Comparison of ENCODE assay signal across 25 cellular contexts in genomic region chr2:10133007-10133647, GRCh38. TPM values are rescaled to one million over a fixed set of nuclear protein-coding genes. Genes with fewer than 3 reads are reported as not detected.
DNase-seq lines count a peak whose midpoint lies in the region; ATAC-seq, FAIRE-seq and TF ChIP-seq lines count a peak whose summit lies in the region.
"Had no signal": no experiment of that assay in that cellular context is flagged by ENCODE, and none has a peak within 500 bp of the region (broad histone marks: within the 10 kb centered on the region; RNA-seq: fewer than 3 reads in every experiment).

No MANE protein-coding gene starts in this region.

- H3K9me3 ChIP-seq in SK-N-MC (ENCODE audit: low read depth, low read length) (no peaks in the 10 kb centered on the region), HepG2 (ENCODE audit: low read length) (no peaks in the 10 kb centered on the region)
- H3K9me3 ChIP-seq: A549; BLaER1 treated with 17β-estradiol and CSF1 and Interleukin-3, amounts not matched to agents 10 nM and 100 nM; esophagus muscularis mucosa; gastroesophageal sphincter had no signal

- no peak overlapping the region for H3K4me3 ChIP-seq in SK-N-MC
- no peak overlapping the region for H3K4me3 ChIP-seq in HepG2 (replicated peaks in 1 of 3; ENCODE audit: insufficient read depth in 1 of 3, low read depth in 2 of 3, low read length in 3 of 3)
- H3K4me3 ChIP-seq: A549; BLaER1 treated with 17β-estradiol and CSF1 and Interleukin-3, amounts not matched to agents 10 nM and 100 nM; esophagus muscularis mucosa; gastroesophageal sphincter had no signal

- TF ChIP-seq POLR2A in GM18951 (IDR thresholded peaks at IDR 0.05; ENCODE audit: extremely low read depth, insufficient read depth, insufficient read length) (peak; percentile 23), HepG2 (IDR thresholded peaks at IDR 0.05; ENCODE audit: insufficient read depth in 1 of 2, low read depth in 2 of 2, low read length in 2 of 2) (0 out of 4 replicates have a peak, but pooled peaks of 1 of the 2 experiments have one; percentile 22)

- H3K4me3 Mint-ChIP-seq in activated CD4-positive, alpha-beta T cell treated with anti-CD3 and anti-CD28 coated beads, Interleukin-2, amount 10 ng/mL, durations not matched to agents 7 days and 5 days, result no peak overlapping the region
- H3K4me3 Mint-ChIP-seq: activated naive CD4-positive, alpha-beta T cell treated with anti-CD3 and anti-CD28 coated beads, Interleukin-2, amount 50 U/mL, for 24 hours; memory B cell; T-helper 17 cell had no signal

- no peak for TF ChIP-seq EP300 in HepG2 (IDR thresholded peaks at IDR 0.05; ENCODE audit: low read depth in 2 of 2, low read length in 2 of 2)
- TF ChIP-seq EP300 in HepG2 (CRISPR knock-in tag; IDR thresholded peaks at IDR 0.05; ENCODE audit: borderline replicate concordance), result no peak

- H3K36me3 Mint-ChIP-seq in activated CD4-positive, alpha-beta T cell treated with anti-CD3 and anti-CD28 coated beads, Interleukin-2, amount 10 ng/mL, durations not matched to agents 7 days and 5 days (ENCODE audit: low read depth), result peaks cover 70% of the 10 kb centered on the region
- H3K36me3 Mint-ChIP-seq: activated naive CD4-positive, alpha-beta T cell treated with anti-CD3 and anti-CD28 coated beads, Interleukin-2, amount 50 U/mL, for 24 hours; memory B cell; naive B cell had no signal

- TF ChIP-seq CTCF in HepG2 (CRISPR knock-in tag; IDR thresholded peaks at IDR 0.05), result no peak

- H3K27ac ChIP-seq in SK-N-MC (peak overlapping the region; percentile 54), HepG2 (ENCODE audit: extremely low read length, insufficient read depth, low read length) (no peak overlapping the region)
- H3K27ac ChIP-seq: A549, esophagus muscularis mucosa, gastroesophageal sphincter, VCaP had no signal

- BruUV-seq in HepG2 (replicated peaks; lab: Mats Ljungman, UMichigan), result no TSS peak

- H3K4me1 Mint-ChIP-seq in activated CD4-positive, alpha-beta T cell treated with anti-CD3 and anti-CD28 coated beads, Interleukin-2, amount 10 ng/mL, durations not matched to agents 7 days and 5 days, result peaks cover 51% of the 10 kb centered on the region
- H3K4me1 Mint-ChIP-seq: activated naive CD4-positive, alpha-beta T cell treated with anti-CD3 and anti-CD28 coated beads, Interleukin-2, amount 50 U/mL, for 24 hours; memory B cell; naive B cell had no signal

- H3K4me1 ChIP-seq in HepG2 (ENCODE audit: insufficient read depth, low read length), result peaks cover 42% of the 10 kb centered on the region
- H3K4me1 ChIP-seq: esophagus muscularis mucosa, gastroesophageal sphincter had no signal

- no peaks in the 10 kb centered on the region for H3K9me3 Mint-ChIP-seq in activated CD4-positive, alpha-beta T cell treated with anti-CD3 and anti-CD28 coated beads, Interleukin-2, amount 10 ng/mL, durations not matched to agents 7 days and 5 days
- H3K9me3 Mint-ChIP-seq: activated naive CD4-positive, alpha-beta T cell treated with anti-CD3 and anti-CD28 coated beads, Interleukin-2, amount 50 U/mL, for 24 hours; memory B cell; naive B cell had no signal

- DNase-seq in activated CD4-positive, alpha-beta T cell treated with anti-CD3 and anti-CD28 coated beads, Interleukin-2, amount 10 ng/mL, durations not matched to agents 7 days and 5 days, result no peak
- DNase-seq in activated CD4-positive, alpha-beta T cell treated with anti-CD3 and anti-CD28 coated beads, Interleukin-2, amount 50 U/mL, for 1 hour, result no peak
- DNase-seq in SK-N-MC (ENCODE audit: low read depth, low spot score), result no peak
- no peak for DNase-seq in HepG2 (ENCODE audit: low spot score)
- DNase-seq in cerebellar cortex (ENCODE audit: low spot score), result no peak
- no peak for DNase-seq in C1 segment of cervical spinal cord (lab: John Stamatoyannopoulos, UW)
- DNase-seq in stimulated activated CD4-positive, alpha-beta T cell treated with anti-CD3 and anti-CD28 coated beads, Interleukin-4, amount 100 ng/mL, for 1 hour, result no peak
- DNase-seq: activated CD4-positive, alpha-beta T cell treated with anti-CD3 and anti-CD28 coated beads, Interleukin-2, amount 50 U/mL, for 48 hours; activated T-cell treated with anti-CD3 and anti-CD28 coated beads, Interleukin-2, amount 50 U/mL, for 1 hour; effector CD4-positive, alpha-beta T cell; naive B cell; NCI-H187; NCI-H774; OCI-M1; retina; SIG-M5; T-helper 17 cell had no signal

- no peak overlapping the region for H3K4me2 ChIP-seq in HepG2 (ENCODE audit: low read depth, low read length)
- H3K4me2 ChIP-seq: A549; BLaER1 treated with 17β-estradiol and CSF1 and Interleukin-3, amounts not matched to agents 10 nM and 100 nM had no signal

- in situ Hi-C loops in GM18951 (cut with MboI; ENCODE audit: low sequenced_read_pairs, unreplicated experiment) (loop anchor here (25.0 kb wide), 1 partner anchor 529 kb away; no protein-coding TSS in a partner anchor), HepG2 (cut with HindIII; ENCODE audit: extremely low pct_ligation_motif_present, low pct_unique_long_range_greater_than_20kb) (no loop called here)

- H3K9ac ChIP-seq in SK-N-MC (ENCODE audit: insufficient read length) (no peak overlapping the region), HepG2 (ENCODE audit: insufficient read depth, low read depth, low read length) (no peak overlapping the region)

- peak overlapping the region; percentile 26 for H3K27ac Mint-ChIP-seq in activated CD4-positive, alpha-beta T cell treated with anti-CD3 and anti-CD28 coated beads, Interleukin-2, amount 10 ng/mL, durations not matched to agents 7 days and 5 days
- H3K27ac Mint-ChIP-seq: activated naive CD4-positive, alpha-beta T cell treated with anti-CD3 and anti-CD28 coated beads, Interleukin-2, amount 50 U/mL, for 24 hours; memory B cell; naive B cell; T-helper 17 cell had no signal

- CTCF ChIA-PET in activated CD4-positive, alpha-beta T cell treated with anti-CD3 and anti-CD28 coated beads, Interleukin-2, amount 10 ng/mL, durations not matched to agents 7 days and 5 days (lab: Charles Lee), result interaction anchor here (0.6 to 2.9 kb wide), 3 partner anchors 8 to 1188 kb away, joined by 3 to 17 read pairs (median 3); no protein-coding TSS in a partner anchor
- CTCF ChIA-PET in HepG2 (lab: Yijun Ruan, JAX; ENCODE audit: low intra/inter-chr PET ratio, low total read pairs), result no interaction called here

- peak; percentile 6; the same call in 2 of the 3 replicates for ATAC-seq in HepG2
- ATAC-seq: gastroesophageal sphincter, T-helper 17 cell had no signal

- intact Hi-C loops in HepG2 (cut with micrococcal nuclease; ENCODE audit: unreplicated experiment), result no loop called here

- no peaks in the 10 kb centered on the region for H3K79me2 ChIP-seq in HepG2 (ENCODE audit: insufficient read depth, low read length)

- no peaks in the 10 kb centered on the region for H3K27me3 ChIP-seq in HepG2 (ENCODE audit: control insufficient read depth in 1 of 2, insufficient read depth in 2 of 2, low read length in 2 of 2)
- H3K27me3 ChIP-seq: BLaER1 treated with 17β-estradiol and CSF1 and Interleukin-3, amounts not matched to agents 10 nM and 100 nM; esophagus muscularis mucosa; gastroesophageal sphincter had no signal

- H3K27me3 Mint-ChIP-seq in activated CD4-positive, alpha-beta T cell treated with anti-CD3 and anti-CD28 coated beads, Interleukin-2, amount 10 ng/mL, durations not matched to agents 7 days and 5 days, result no peaks in the 10 kb centered on the region
- H3K27me3 Mint-ChIP-seq: activated naive CD4-positive, alpha-beta T cell treated with anti-CD3 and anti-CD28 coated beads, Interleukin-2, amount 50 U/mL, for 24 hours; memory B cell; naive B cell; T-helper 17 cell had no signal

- no peaks in the 10 kb centered on the region; the same call in 1 of the 2 replicates for H4K20me1 ChIP-seq in HepG2 (ENCODE audit: insufficient read depth, low read length)

- no peak overlapping the region for H2AFZ ChIP-seq in HepG2 (ENCODE audit: low read length)

- POLR2A ChIA-PET in activated CD4-positive, alpha-beta T cell treated with anti-CD3 and anti-CD28 coated beads, Interleukin-2, amount 10 ng/mL, durations not matched to agents 7 days and 5 days (lab: Charles Lee), result interaction anchor here (0.9 kb wide), 1 partner anchor 9 kb away, joined by 3 read pairs; no protein-coding TSS in a partner anchor
- POLR2A ChIA-PET in HepG2 (lab: Yijun Ruan, JAX), result no interaction called here

- H3K36me3 ChIP-seq in SK-N-MC (ENCODE audit: insufficient read depth, low read length), result peaks cover 54% of the 10 kb centered on the region
- H3K36me3 ChIP-seq in HepG2 (replicated peaks in 1 of 2; ENCODE audit: control insufficient read depth in 1 of 2, insufficient read depth in 2 of 2, low read length in 2 of 2), result peaks cover 11 to 21% of the 10 kb centered on the region in 2 experiments
- H3K36me3 ChIP-seq: esophagus muscularis mucosa, gastroesophageal sphincter had no signal

- 96% methylated on average over 6 of the region's 6 CpGs for WGBS in HepG2 (ENCODE audit: low lambda C conversion rate)

- no peak for FAIRE-seq in HepG2 (lab: Jason Lieb, UNC)
- FAIRE-seq: A549 had no signal

- no peak for TF ChIP-seq RAD21 in HepG2 (CRISPR knock-in tag; IDR thresholded peaks at IDR 0.05)

RNA-seq across cellular contexts. Expression of gene RRM2, which starts 10.6 kb away (rescaled TPM):
- 100 to 1,000 TPM; 496 to 540 TPM for total RNA-seq in activated CD4-positive, alpha-beta T cell treated with anti-CD3 and anti-CD28 coated beads, Interleukin-2, amount 10 ng/mL, durations not matched to agents 7 days and 5 days
- 150 and 191 TPM in 2 replicates for total RNA-seq in HepG2 (2016; rRNA removed; fragmentation: Illumina TruSeq; extraction: Trizol)
- 37.8 and 48.5 TPM in 2 replicates for total RNA-seq in HepG2 (2016; cell fraction: cytosol; rRNA removed; fragmentation: Illumina TruSeq; extraction: Trizol; ENCODE audit: low read depth)
- total RNA-seq in HepG2 (2016; cell fraction: insoluble cytoplasmic fraction; rRNA removed; fragmentation: Illumina TruSeq; extraction: Trizol), result 147 and 157 TPM in 2 replicates
- 80.6 and 88.9 TPM in 2 replicates for total RNA-seq in HepG2 (2016; cell fraction: membrane; rRNA removed; fragmentation: Illumina TruSeq; extraction: Trizol)
- 128 and 140 TPM in 2 replicates for total RNA-seq in HepG2 (2016; cell fraction: nucleus; rRNA removed; fragmentation: Illumina TruSeq; extraction: Trizol)
- 15.2 and 31.3 TPM in 2 replicates for polyA plus RNA-seq in HepG2 (2011; rRNA removed)
- polyA plus RNA-seq in HepG2 (2011; cell fraction: cytosol; rRNA removed), result 16.4 and 33.9 TPM in 2 replicates
- 56.9 and 85.9 TPM in 2 replicates for polyA plus RNA-seq in HepG2 (2011; cell fraction: nucleus; rRNA removed)
- polyA plus RNA-seq in HepG2 (2012), result 28.1 and 60.7 TPM in 2 replicates
- 43.8 and 46.7 TPM in 2 replicates for polyA plus RNA-seq in HepG2 (2016; cell fraction: cytosol; fragmentation: Illumina TruSeq; extraction: Trizol; ENCODE audit: low read depth)
- 194 and 228 TPM in 2 replicates for polyA plus RNA-seq in HepG2 (2016; cell fraction: insoluble cytoplasmic fraction; fragmentation: Illumina TruSeq; extraction: Trizol; ENCODE audit: low read depth)
- polyA plus RNA-seq in HepG2 (2016; cell fraction: membrane; fragmentation: Illumina TruSeq; extraction: Trizol; ENCODE audit: low read depth), result 51.9 and 53.7 TPM in 2 replicates
- polyA plus RNA-seq in HepG2 (2016; cell fraction: nucleus; fragmentation: Illumina TruSeq; extraction: Trizol; ENCODE audit: insufficient read depth, low read depth), result 138 and 141 TPM in 2 replicates
- polyA minus RNA-seq in HepG2 (2011; rRNA and poly(A)+ RNA removed; ENCODE audit: low replicate concordance), result 59.0 and 93.0 TPM in 2 replicates
- 42.2 and 50.2 TPM in 2 replicates for polyA minus RNA-seq in HepG2 (2011; cell fraction: cytosol; rRNA and poly(A)+ RNA removed)
- polyA minus RNA-seq in HepG2 (2011; cell fraction: nucleus; rRNA and poly(A)+ RNA removed), result 47.4 and 63.0 TPM in 2 replicates

RNA-seq across cellular contexts. Expression of gene CYS1, which starts 52.9 kb away (rescaled TPM):
- total RNA-seq in activated CD4-positive, alpha-beta T cell treated with anti-CD3 and anti-CD28 coated beads, Interleukin-2, amount 10 ng/mL, durations not matched to agents 7 days and 5 days, result under 1 TPM; 0.15 to 0.17 TPM
- total RNA-seq in HepG2 (2016; rRNA removed; fragmentation: Illumina TruSeq; extraction: Trizol), result not detected in 2 replicates
- total RNA-seq in HepG2 (2016; cell fraction: cytosol; rRNA removed; fragmentation: Illumina TruSeq; extraction: Trizol; ENCODE audit: low read depth), result 0.09 TPM in 1 of 2 replicates, not detected in the other
- not detected in 2 replicates for total RNA-seq in HepG2 (2016; cell fraction: insoluble cytoplasmic fraction; rRNA removed; fragmentation: Illumina TruSeq; extraction: Trizol)
- total RNA-seq in HepG2 (2016; cell fraction: membrane; rRNA removed; fragmentation: Illumina TruSeq; extraction: Trizol), result 0.14 TPM in 1 of 2 replicates, not detected in the other
- total RNA-seq in HepG2 (2016; cell fraction: nucleus; rRNA removed; fragmentation: Illumina TruSeq; extraction: Trizol), result not detected in 2 replicates
- polyA plus RNA-seq in HepG2 (2011; rRNA removed), result 0.04 TPM in 2 replicates
- polyA plus RNA-seq in HepG2 (2011; cell fraction: cytosol; rRNA removed), result 0.04 and 0.12 TPM in 2 replicates
- 0.03 TPM in 1 of 2 replicates, not detected in the other for polyA plus RNA-seq in HepG2 (2011; cell fraction: nucleus; rRNA removed)
- polyA plus RNA-seq in HepG2 (2012), result 0.13 TPM in 1 of 2 replicates, not detected in the other
- polyA plus RNA-seq in HepG2 (2016; cell fraction: cytosol; fragmentation: Illumina TruSeq; extraction: Trizol; ENCODE audit: low read depth), result not detected in 2 replicates
- polyA plus RNA-seq in HepG2 (2016; cell fraction: insoluble cytoplasmic fraction; fragmentation: Illumina TruSeq; extraction: Trizol; ENCODE audit: low read depth), result not detected in 2 replicates
- not detected in 2 replicates for polyA plus RNA-seq in HepG2 (2016; cell fraction: membrane; fragmentation: Illumina TruSeq; extraction: Trizol; ENCODE audit: low read depth)
- polyA plus RNA-seq in HepG2 (2016; cell fraction: nucleus; fragmentation: Illumina TruSeq; extraction: Trizol; ENCODE audit: insufficient read depth, low read depth), result not detected in 2 replicates
- polyA minus RNA-seq in HepG2 (2011; rRNA and poly(A)+ RNA removed; ENCODE audit: low replicate concordance), result 0.16 TPM in 1 of 2 replicates, not detected in the other
- polyA minus RNA-seq in HepG2 (2011; cell fraction: cytosol; rRNA and poly(A)+ RNA removed), result not detected in 2 replicates
- polyA minus RNA-seq in HepG2 (2011; cell fraction: nucleus; rRNA and poly(A)+ RNA removed), result not detected in 2 replicates
- total RNA-seq: T-helper 17 cell had no signal
